13 cellular contexts compared by ENCODE assay signal in genomic region chr20:23141450-23142161, GRCh38. TPM values are rescaled to one million over a fixed set of nuclear protein-coding genes. Genes with fewer than 3 reads are reported as not detected.
DNase-seq lines count a peak whose midpoint lies in the region; ATAC-seq and TF ChIP-seq lines count a peak whose summit lies in the region.
"Had no signal": no experiment of that assay in that cellular context is flagged by ENCODE, and none has a peak within 500 bp of the region (broad histone marks: within the 10 kb centered on the region; RNA-seq: fewer than 3 reads in every experiment).

No MANE protein-coding gene starts in this region.

- H3K79me2 ChIP-seq in DND-41 (ENCODE audit: insufficient read depth, low read length) = no peaks in the 10 kb centered on the region

- TF ChIP-seq CTCF in DND-41 (IDR thresholded peaks at IDR 0.05; ENCODE audit: borderline replicate concordance, extremely low read depth, low read length, poor library complexity, severe bottlenecking) = no peak
- no peak for TF ChIP-seq CTCF in neutrophil (IDR thresholded peaks at IDR 0.05)
- TF ChIP-seq CTCF in foreskin keratinocyte (conservative IDR thresholded peaks at IDR 0.05) = no peak
- TF ChIP-seq CTCF in uterus (IDR thresholded peaks at IDR 0.05) = no peak

- no peak for ATAC-seq in DND-41 (ENCODE audit: insufficient read depth, low read depth)
- no peak for ATAC-seq in foreskin keratinocyte
- ATAC-seq: CD8-positive, alpha-beta T cell had no signal

- H3K9ac ChIP-seq in BLaER1 (no peak overlapping the region), DND-41 (ENCODE audit: low read depth, low read length) (peak overlapping the region; percentile 38)

- 0 out of 2 replicates have a peak overlapping the region, but pooled peaks have one; percentile 11 for H2AFZ ChIP-seq in DND-41 (ENCODE audit: low read depth, low read length)

- intact Hi-C loops in uterus (cut with DNase I; ENCODE audit: low total_unique reads) = no loop called here

- H4K20me1 ChIP-seq in BLaER1 (no peaks in the 10 kb centered on the region), DND-41 (ENCODE audit: insufficient read depth, low read length) (no peaks in the 10 kb centered on the region)

- H3K27me3 ChIP-seq in BLaER1 (no peaks in the 10 kb centered on the region), DND-41 (ENCODE audit: insufficient read depth, low read length, poor library complexity) (no peaks in the 10 kb centered on the region), neutrophil (no peaks in the 10 kb centered on the region), foreskin keratinocyte (no peaks in the 10 kb centered on the region), uterus (no peaks in the 10 kb centered on the region)
- H3K27me3 ChIP-seq: Peyer's patch had no signal

- DNase-seq in DND-41 = no peak
- DNase-seq in astrocyte of the hippocampus (ENCODE audit: low read depth, low spot score) = peak; percentile 35
- DNase-seq in foreskin keratinocyte = no peak
- DNase-seq in uterus = no peak
- no peak for DNase-seq in DMS 273 (lab: John Stamatoyannopoulos, UW; ENCODE audit: unreplicated experiment)
- DNase-seq: CD8-positive, alpha-beta T cell; cerebellar nuclear complex; GF-D8; mucosa of descending colon; NCI-H1092 had no signal

- H3K4me1 ChIP-seq in BLaER1 (peaks cover 37% of the 10 kb centered on the region), DND-41 (ENCODE audit: insufficient read depth, low read length) (peaks cover 84% of the 10 kb centered on the region), neutrophil (ENCODE audit: control insufficient read depth in 1 of 2, insufficient read depth in 1 of 2, low read depth in 1 of 2, low read length in 1 of 2) (peaks cover 79 to 87% of the 10 kb centered on the region in 2 experiments), foreskin keratinocyte (peaks cover 33% of the 10 kb centered on the region), uterus (no peaks in the 10 kb centered on the region)

- H3K27ac ChIP-seq in BLaER1 = no peak overlapping the region
- peak overlapping the region; percentile 85 for H3K27ac ChIP-seq in DND-41 (ENCODE audit: low read length)
- H3K27ac ChIP-seq in neutrophil = peak overlapping the region; percentile 99
- H3K27ac ChIP-seq in foreskin keratinocyte = no peak overlapping the region
- no peak overlapping the region for H3K27ac ChIP-seq in uterus

- no peak for TF ChIP-seq POLR2A in uterus (IDR thresholded peaks at IDR 0.05)

- peak overlapping the region; percentile 54; the same call in 1 of the 2 replicates for H3K4me2 ChIP-seq in BLaER1
- no peak overlapping the region for H3K4me2 ChIP-seq in DND-41 (ENCODE audit: insufficient read depth, low read length)

- no peaks in the 10 kb centered on the region for H3K9me3 ChIP-seq in BLaER1
- H3K9me3 ChIP-seq in DND-41 (ENCODE audit: insufficient read depth, low read length, severe bottlenecking) = no peaks in the 10 kb centered on the region
- no peaks in the 10 kb centered on the region for H3K9me3 ChIP-seq in neutrophil
- H3K9me3 ChIP-seq in uterus = no peaks in the 10 kb centered on the region
- H3K9me3 ChIP-seq: mucosa of descending colon, Peyer's patch had no signal

- H3K4me3 ChIP-seq in BLaER1 = no peak overlapping the region
- H3K4me3 ChIP-seq in DND-41 (ENCODE audit: low read depth in 1 of 2, low read length in 2 of 2) = no peak overlapping the region
- H3K4me3 ChIP-seq in neutrophil (ENCODE audit: low read depth in 1 of 2, low read length in 1 of 2) = peak overlapping the region in 1 of 2 experiments; percentile 34
- no peak overlapping the region for H3K4me3 ChIP-seq in uterus
- H3K4me3 ChIP-seq: mucosa of descending colon, Peyer's patch had no signal

- H3K36me3 ChIP-seq in BLaER1 (no peaks in the 10 kb centered on the region), DND-41 (ENCODE audit: insufficient read depth, low read length) (no peaks in the 10 kb centered on the region), neutrophil (no peaks in the 10 kb centered on the region), uterus (no peaks in the 10 kb centered on the region)
- H3K36me3 ChIP-seq: Peyer's patch had no signal

RNA-seq across cellular contexts. Expression of gene CD93, which starts 55.5 kb away (rescaled TPM):
- total RNA-seq in foreskin keratinocyte = not detected in 2 replicates
- polyA plus RNA-seq in foreskin keratinocyte = not detected in 2 replicates
- total RNA-seq in uterus = 100 to 1,000 TPM in 1 of 4 donors, 10 to 100 TPM in 3; 49.1 to 100 (median 76.4) TPM

Comparison
In these comparisons a context has a peak if more than half of its experiments do, and no peak if none do; other contexts are left out.
1. H3K27ac ChIP-seq: peak in DND-41 (single experiment) and neutrophil (single experiment); none in BLaER1 (single experiment), foreskin keratinocyte (single experiment) and uterus (0 of 2).
2. RNA of gene CD93, which starts 55.5 kb away (total RNA-seq): 49.1 to 100 TPM in uterus; not detected in foreskin keratinocyte; every median in the first group is over 10 times any median in the second.